In genomic region chr12:68012712-68013111, GRCh38 we compare ENCODE assay signal across 10 cellular contexts. TPM values are rescaled to one million over a fixed set of nuclear protein-coding genes. Genes with fewer than 3 reads are reported as not detected.
A peak's percentile ranks its signal among the peaks of the same experiment; 100 is the strongest.
DNase-seq lines count a peak whose midpoint lies in the region; ATAC-seq and TF ChIP-seq lines count a peak whose summit lies in the region.
"Had no signal": no experiment of that assay in that cellular context is flagged by ENCODE, and none has a peak within 500 bp of the region (broad histone marks: within the 10 kb centered on the region; RNA-seq: fewer than 3 reads in every experiment).

No MANE protein-coding gene starts in this region.

- H3K36me3 Mint-ChIP-seq in IgD-negative memory B cell, result peaks cover 9% of the 10 kb centered on the region
- H3K36me3 Mint-ChIP-seq in activated T-cell treated with anti-CD3 and anti-CD28 coated beads, Interleukin-2, amount 50 U/mL, for 4 hours (ENCODE audit: insufficient read depth), result no peaks in the 10 kb centered on the region

- peak overlapping the region in 3 of 4 donors; percentile 2 to 86 (median 9) for H3K4me3 Mint-ChIP-seq in IgD-negative memory B cell
- H3K4me3 Mint-ChIP-seq in activated T-cell treated with anti-CD3 and anti-CD28 coated beads, Interleukin-2, amount 50 U/mL, for 4 hours, result no peak overlapping the region

- H3K9me3 Mint-ChIP-seq in IgD-negative memory B cell, result no peaks in the 10 kb centered on the region
- no peaks in the 10 kb centered on the region for H3K9me3 Mint-ChIP-seq in activated T-cell treated with anti-CD3 and anti-CD28 coated beads, Interleukin-2, amount 50 U/mL, for 4 hours

- H3K27me3 ChIP-seq in prostate gland (replicated peaks; ENCODE audit: insufficient read depth), result no peaks in the 10 kb centered on the region
- H3K27me3 ChIP-seq: esophagus muscularis mucosa had no signal

- H3K27me3 Mint-ChIP-seq in IgD-negative memory B cell, result no peaks in the 10 kb centered on the region
- H3K27me3 Mint-ChIP-seq in activated T-cell treated with anti-CD3 and anti-CD28 coated beads, Interleukin-2, amount 50 U/mL, for 4 hours (ENCODE audit: low read depth), result no peaks in the 10 kb centered on the region

- DNase-seq in skeletal muscle cell (ENCODE audit: low read depth) (peak; percentile 21), prostate gland (ENCODE audit: low spot score) (no peak), activated gamma-delta T cell (lab: John Stamatoyannopoulos, UW) (no peak)
- no peak for DNase-seq in activated T-cell treated with anti-CD3 and anti-CD28 coated beads, Interleukin-2, amount 50 U/mL, for 4 hours
- DNase-seq: SHP77 had no signal

- no peak overlapping the region for H3K27ac ChIP-seq in prostate gland
- H3K27ac ChIP-seq: esophagus muscularis mucosa had no signal

- WGBS in prostate gland, result 81% methylated on average over 2 of the region's 2 CpGs

- ATAC-seq in GM19023 (IDR thresholded peaks at IDR 0.05; ENCODE audit: unreplicated experiment) (peak; percentile 68), HG02610 (IDR thresholded peaks at IDR 0.05; ENCODE audit: unreplicated experiment) (peak; percentile 80)
- no peak for ATAC-seq in activated T-cell treated with anti-CD3 and anti-CD28 coated beads, Interleukin-2, amount 50 U/mL, for 4 hours

- TF ChIP-seq CTCF in prostate gland (IDR thresholded peaks at IDR 0.05), result no peak

- peaks cover 34 to 57% (median 36%) of the 10 kb centered on the region in 3 donors for H3K4me1 Mint-ChIP-seq in IgD-negative memory B cell
- peaks cover 23% of the 10 kb centered on the region for H3K4me1 Mint-ChIP-seq in activated T-cell treated with anti-CD3 and anti-CD28 coated beads, Interleukin-2, amount 50 U/mL, for 4 hours (ENCODE audit: low read depth)

- no peak for TF ChIP-seq POLR2A in prostate gland (IDR thresholded peaks at IDR 0.05)

- no peaks in the 10 kb centered on the region for H3K36me3 ChIP-seq in prostate gland
- H3K36me3 ChIP-seq: esophagus muscularis mucosa had no signal

- no peaks in the 10 kb centered on the region for H3K4me1 ChIP-seq in prostate gland (replicated peaks)
- H3K4me1 ChIP-seq: esophagus muscularis mucosa had no signal

- peak overlapping the region; percentile 2 to 90 (median 38) for H3K27ac Mint-ChIP-seq in IgD-negative memory B cell

- intact Hi-C loops in prostate gland (cut with DNase I), result no loop called here

- H3K4me3 ChIP-seq in skeletal muscle cell (ENCODE audit: low read depth, low read length) (no peak overlapping the region), prostate gland (no peak overlapping the region)
- H3K4me3 ChIP-seq: esophagus muscularis mucosa, lung had no signal

- no peaks in the 10 kb centered on the region for H3K9me3 ChIP-seq in prostate gland
- H3K9me3 ChIP-seq: esophagus muscularis mucosa had no signal

RNA-seq across cellular contexts. Expression of gene IFNG-AS1, which starts 23.5 kb away (rescaled TPM):
- 21.1 TPM for polyA plus RNA-seq in IgD-negative memory B cell
- total RNA-seq in prostate gland, result not detected
- under 1 TPM in 1 of 3 donors, not detected in 2; 0.95 TPM for total RNA-seq in activated T-cell treated with anti-CD3 and anti-CD28 coated beads, Interleukin-2, amount 50 U/mL, for 4 hours
- total RNA-seq: esophagus muscularis mucosa had no signal

Comparison
In these comparisons a context has a peak if more than half of its experiments do, and no peak if none do; other contexts are left out.
1. ATAC-seq: peak in GM19023 (single experiment) and HG02610 (single experiment); none in activated T-cell treated with anti-CD3 and anti-CD28 coated beads, Interleukin-2, amount 50 U/mL, for 4 hours (0 of 2).